ENCODE assay signal across 20 cellular contexts in the genomic region with DNA sequence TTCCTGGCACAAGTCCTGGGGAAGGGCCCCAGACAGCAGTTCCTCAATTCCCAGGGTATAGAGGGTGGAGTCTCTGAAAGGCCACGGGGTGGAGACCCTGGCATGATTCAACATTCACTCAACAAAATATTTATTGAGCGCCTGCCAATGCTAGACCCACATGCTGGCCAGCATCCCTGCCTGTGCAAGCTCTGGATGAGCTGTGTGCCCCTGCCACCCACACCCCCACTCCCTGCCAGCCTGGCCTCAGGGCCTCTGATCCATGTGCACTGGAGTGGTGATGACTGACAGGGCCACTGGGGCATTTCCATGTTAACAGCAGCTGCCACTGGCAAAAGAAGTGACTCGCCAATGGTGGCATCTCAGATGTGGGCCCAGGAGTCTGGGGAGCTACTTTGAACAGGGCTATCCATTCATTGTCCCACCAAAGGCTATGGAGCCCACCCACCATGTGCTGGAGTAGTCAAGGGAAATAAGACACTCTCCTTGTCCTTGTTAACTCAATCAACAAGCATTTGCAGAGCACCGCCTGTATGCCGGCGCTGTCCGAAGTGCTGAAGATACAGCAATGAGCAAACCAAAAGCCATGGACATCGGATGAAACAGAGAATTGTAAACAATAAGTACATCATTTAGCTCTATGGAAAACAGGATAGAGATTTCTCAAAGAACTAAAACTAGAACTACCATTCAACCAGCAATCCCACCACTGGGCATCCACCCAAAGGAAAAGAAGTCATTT. TPM values are rescaled to one million over a fixed set of nuclear protein-coding genes. Genes with fewer than 3 reads are reported as not detected.
DNase-seq lines count a peak whose midpoint lies in the region; ATAC-seq and TF ChIP-seq lines count a peak whose summit lies in the region.
"Had no signal": no experiment of that assay in that cellular context is flagged by ENCODE, and none has a peak within 500 bp of the region (broad histone marks: within the 10 kb centered on the region; RNA-seq: fewer than 3 reads in every experiment).

No MANE protein-coding gene starts in this region.

- H3K9me3 ChIP-seq in liver (ENCODE audit: control insufficient read depth in 4 of 4, low read length in 3 of 4): peaks cover 0 to 4% (median 0%) of the 10 kb centered on the region in 4 donors

- no peak overlapping the region for H3K4me3 ChIP-seq in liver (ENCODE audit: low read depth in 1 of 3, low read length in 3 of 3)
- H3K4me3 ChIP-seq: stomach had no signal

- H3K4me1 Mint-ChIP-seq in activated CD4-positive, alpha-beta memory T cell treated with anti-CD3 and anti-CD28 coated beads, Interleukin-2, amount 10 ng/mL, durations not matched to agents 7 days and 5 days: peaks cover 5% of the 10 kb centered on the region

- WGBS in liver: 70% methylated on average over 8 of the region's 8 CpGs

- POLR2A ChIA-PET in activated CD4-positive, alpha-beta memory T cell treated with anti-CD3 and anti-CD28 coated beads, Interleukin-2, amount 10 ng/mL, durations not matched to agents 7 days and 5 days (lab: Charles Lee): no interaction called here

- H3K27me3 ChIP-seq in liver (ENCODE audit: control insufficient read depth in 4 of 4, insufficient read depth in 4 of 4, low read length in 3 of 4): peaks cover 0 to 2% (median 0%) of the 10 kb centered on the region in 4 donors

- H3K9me3 Mint-ChIP-seq in activated CD4-positive, alpha-beta memory T cell treated with anti-CD3 and anti-CD28 coated beads, Interleukin-2, amount 10 ng/mL, durations not matched to agents 7 days and 5 days: peaks cover 7% of the 10 kb centered on the region

- ATAC-seq in GM19328 (IDR thresholded peaks at IDR 0.05; ENCODE audit: unreplicated experiment): no peak
- ATAC-seq: activated CD4-positive, CD25-positive, alpha-beta regulatory T cell treated with anti-CD3 and anti-CD28 coated beads, Interleukin-2, amount 50 U/mL, for 24 hours; Panc1 had no signal

- TF ChIP-seq CTCF in liver (IDR thresholded peaks at IDR 0.05; ENCODE audit: low read depth, low read length, missing input control): no peak

- H3K36me3 Mint-ChIP-seq in activated CD4-positive, alpha-beta memory T cell treated with anti-CD3 and anti-CD28 coated beads, Interleukin-2, amount 10 ng/mL, durations not matched to agents 7 days and 5 days (ENCODE audit: low read depth): no peaks in the 10 kb centered on the region
- H3K36me3 Mint-ChIP-seq: activated naive CD8-positive, alpha-beta T cell treated with anti-CD3 and anti-CD28 coated beads for 36 hours had no signal

- H3K27ac ChIP-seq in liver (ENCODE audit: low read depth in 1 of 2, low read length in 2 of 2): no peak overlapping the region
- no peak overlapping the region for H3K27ac ChIP-seq in caudate nucleus (ENCODE audit: low read depth, low read length)
- H3K27ac ChIP-seq: BLaER1 treated with 17β-estradiol and CSF1 and Interleukin-3, amounts not matched to agents 10 nM and 100 nM; KMS-11; stomach had no signal

- H3K27ac Mint-ChIP-seq in activated CD4-positive, alpha-beta memory T cell treated with anti-CD3 and anti-CD28 coated beads, Interleukin-2, amount 10 ng/mL, durations not matched to agents 7 days and 5 days: no peak overlapping the region
- H3K27ac Mint-ChIP-seq: activated naive CD8-positive, alpha-beta T cell treated with anti-CD3 and anti-CD28 coated beads for 36 hours had no signal

- H3K27me3 Mint-ChIP-seq in activated CD4-positive, alpha-beta memory T cell treated with anti-CD3 and anti-CD28 coated beads, Interleukin-2, amount 10 ng/mL, durations not matched to agents 7 days and 5 days: peaks cover 18% of the 10 kb centered on the region

- no peak for TF ChIP-seq RAD21 in liver (IDR thresholded peaks at IDR 0.05)

- peaks cover 0 to 5% (median under 1%) of the 10 kb centered on the region in 4 donors for H3K4me1 ChIP-seq in liver (ENCODE audit: control insufficient read depth in 4 of 4, insufficient read depth in 4 of 4, low read length in 3 of 4)

- DNase-seq in Daoy (ENCODE audit: low read depth) (peak; percentile 22), LHCN-M2 (ENCODE audit: low read depth) (peak; percentile 38), caudate nucleus (lab: John Stamatoyannopoulos, UW) (no peak), GOT3 (lab: John Stamatoyannopoulos, UW) (no peak)
- peak; percentile 39 for DNase-seq in activated CD4-positive, alpha-beta memory T cell treated with anti-CD3 and anti-CD28 coated beads, Interleukin-2, amount 10 ng/mL, durations not matched to agents 7 days and 5 days
- DNase-seq: activated naive CD8-positive, alpha-beta T cell treated with anti-CD3 and anti-CD28 coated beads for 36 hours; activated T-cell treated with anti-CD3 and anti-CD28 coated beads for 4 hours; cerebellar nuclear complex; DMS79; NCI-H187 treated with DMSO at 0.1 percent for 48 hours; NCI-H510A treated with DMSO at 0.1 percent for 48 hours; stomach had no signal

- CTCF ChIA-PET in activated CD4-positive, alpha-beta memory T cell treated with anti-CD3 and anti-CD28 coated beads, Interleukin-2, amount 10 ng/mL, durations not matched to agents 7 days and 5 days (lab: Charles Lee): no interaction called here

- no peaks in the 10 kb centered on the region for H3K36me3 ChIP-seq in liver (ENCODE audit: control insufficient read depth in 4 of 4, insufficient read depth in 3 of 4, low read depth in 1 of 4, low read length in 3 of 4)
- H3K36me3 ChIP-seq: BLaER1 treated with 17β-estradiol and CSF1 and Interleukin-3, amounts not matched to agents 10 nM and 100 nM; stomach had no signal

- no peak overlapping the region for H3K9ac ChIP-seq in liver (ENCODE audit: low read depth in 1 of 2, low read length in 2 of 2)
- H3K9ac ChIP-seq: BLaER1 treated with 17β-estradiol and CSF1 and Interleukin-3, amounts not matched to agents 10 nM and 100 nM; KMS-11 had no signal

- no peak overlapping the region for H3K4me3 Mint-ChIP-seq in activated CD4-positive, alpha-beta memory T cell treated with anti-CD3 and anti-CD28 coated beads, Interleukin-2, amount 10 ng/mL, durations not matched to agents 7 days and 5 days
- H3K4me3 Mint-ChIP-seq: activated naive CD8-positive, alpha-beta T cell treated with anti-CD3 and anti-CD28 coated beads for 36 hours had no signal

TF ChIP-seq in liver, 16 proteins besides CTCF, POLR2A, EP300 and RAD21 (continues in another document):
- TF ChIP-seq GABPA (IDR thresholded peaks at IDR 0.05 in 1 of 2, conservative IDR thresholded peaks at IDR 0.05 in 1 of 2): no peak
- TF ChIP-seq, protein P1, sequence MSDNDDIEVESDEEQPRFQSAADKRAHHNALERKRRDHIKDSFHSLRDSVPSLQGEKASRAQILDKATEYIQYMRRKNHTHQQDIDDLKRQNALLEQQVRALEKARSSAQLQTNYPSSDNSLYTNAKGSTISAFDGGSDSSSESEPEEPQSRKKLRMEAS (IDR thresholded peaks at IDR 0.05): no peak
- no peak for TF ChIP-seq NR2F2 (IDR thresholded peaks at IDR 0.05)
- no peak for TF ChIP-seq HNF4A (conservative IDR thresholded peaks at IDR 0.05)

RNA-seq across cellular contexts. Expression of a gene that starts 3.0 kb away (rescaled TPM):
- total RNA-seq in Daoy (2014; rRNA removed; shearing (Covaris generic)): 0.11 TPM in 1 of 2 replicates, not detected in the other
- total RNA-seq in LHCN-M2 (2014; rRNA removed) (not detected in 2 replicates), liver (1 to 10 TPM in 1 of 2 donors, not detected in 1; 1.1 TPM)
- polyA plus RNA-seq in LHCN-M2 (2012): not detected
- not detected for total RNA-seq in activated CD4-positive, alpha-beta memory T cell treated with anti-CD3 and anti-CD28 coated beads, Interleukin-2, amount 10 ng/mL, durations not matched to agents 7 days and 5 days
- under 1 TPM; 0.23 to 0.32 TPM for polyA plus RNA-seq in liver
- total RNA-seq: activated naive CD8-positive, alpha-beta T cell treated with anti-CD3 and anti-CD28 coated beads for 36 hours; endothelial cell of umbilical vein had no signal
- polyA plus RNA-seq: endothelial cell of umbilical vein had no signal

RNA-seq across cellular contexts. Expression of a gene that starts 22.0 kb away (rescaled TPM):
- total RNA-seq in Daoy (2014; rRNA removed; shearing (Covaris generic)): 28.3 and 71.6 TPM in 2 replicates
- 70.2 and 79.7 TPM in 2 replicates for total RNA-seq in LHCN-M2 (2014; rRNA removed)
- polyA plus RNA-seq in LHCN-M2 (2012): 36.7 TPM
- 10 to 100 TPM; 19.4 to 20.5 TPM for total RNA-seq in activated CD4-positive, alpha-beta memory T cell treated with anti-CD3 and anti-CD28 coated beads, Interleukin-2, amount 10 ng/mL, durations not matched to agents 7 days and 5 days
- 10 to 100 TPM in 1 of 2 donors, 1 to 10 TPM in 1; 7.1 to 21.0 TPM for total RNA-seq in liver
- 10 to 100 TPM in 1 of 2 donors, 1 to 10 TPM in 1; 4.9 to 10.2 TPM for polyA plus RNA-seq in liver

RNA-seq across cellular contexts. Expression of a gene that starts 30.9 kb away (rescaled TPM):
- 0.17 and 2.0 TPM in 2 replicates for total RNA-seq in Daoy (2014; rRNA removed; shearing (Covaris generic))
- total RNA-seq in LHCN-M2 (2014; rRNA removed) (not detected in 2 replicates), liver (under 1 TPM; 0.33 to 0.79 TPM)
- polyA plus RNA-seq in LHCN-M2 (2012): 0.94 TPM
- total RNA-seq in activated CD4-positive, alpha-beta memory T cell treated with anti-CD3 and anti-CD28 coated beads, Interleukin-2, amount 10 ng/mL, durations not matched to agents 7 days and 5 days: 1 to 10 TPM; 8.8 to 9.8 TPM
- under 1 TPM; 0.24 to 0.53 TPM for polyA plus RNA-seq in liver
- total RNA-seq: endothelial cell of umbilical vein had no signal

RNA-seq across cellular contexts. Expression of a gene that starts 44.0 kb away (rescaled TPM):
- not detected in 2 replicates for total RNA-seq in Daoy (2014; rRNA removed; shearing (Covaris generic))
- total RNA-seq in LHCN-M2 (2014; rRNA removed) (not detected in 2 replicates), liver (1 to 10 TPM in 1 of 2 donors, not detected in 1; 1.0 TPM)
- not detected for polyA plus RNA-seq in LHCN-M2 (2012)
- total RNA-seq in activated CD4-positive, alpha-beta memory T cell treated with anti-CD3 and anti-CD28 coated beads, Interleukin-2, amount 10 ng/mL, durations not matched to agents 7 days and 5 days: 1 to 10 TPM; 3.0 to 4.0 TPM
- under 1 TPM; 0.18 to 0.26 TPM for polyA plus RNA-seq in liver
- total RNA-seq: endothelial cell of umbilical vein, urinary bladder had no signal

RNA-seq across cellular contexts. Expression of a gene that starts 50.7 kb away (rescaled TPM):
- total RNA-seq in Daoy (2014; rRNA removed; shearing (Covaris generic)): 32.3 and 42.3 TPM in 2 replicates
- total RNA-seq in LHCN-M2 (2014; rRNA removed): 38.6 and 43.4 TPM in 2 replicates
- polyA plus RNA-seq in LHCN-M2 (2012): 19.0 TPM
- total RNA-seq in activated CD4-positive, alpha-beta memory T cell treated with anti-CD3 and anti-CD28 coated beads, Interleukin-2, amount 10 ng/mL, durations not matched to agents 7 days and 5 days: 10 to 100 TPM; 75.2 to 80.8 TPM
- 10 to 100 TPM in 1 of 2 donors, 1 to 10 TPM in 1; 6.2 to 12.2 TPM for total RNA-seq in liver
- polyA plus RNA-seq in liver: 1 to 10 TPM; 3.9 to 9.5 TPM

Comparison
In these comparisons a context has a peak if more than half of its experiments do, and no peak if none do; other contexts are left out.
1. DNase-seq: peak in Daoy (single experiment), LHCN-M2 (single experiment) and activated CD4-positive, alpha-beta memory T cell treated with anti-CD3 and anti-CD28 coated beads, Interleukin-2, amount 10 ng/mL, durations not matched to agents 7 days and 5 days (single experiment); none in caudate nucleus (0 of 61) and GOT3 (single experiment).